ENCODE assay signal across 9 cellular contexts in genomic region chr12:57476162-57476992, GRCh38. TPM values are rescaled to one million over a fixed set of nuclear protein-coding genes. Genes with fewer than 3 reads are reported as not detected.
DNase-seq lines count a peak whose midpoint lies in the region; ATAC-seq and TF ChIP-seq lines count a peak whose summit lies in the region.
"Had no signal": no experiment of that assay in that cellular context is flagged by ENCODE, and none has a peak within 500 bp of the region (broad histone marks: within the 10 kb centered on the region; RNA-seq: fewer than 3 reads in every experiment).

No MANE protein-coding gene starts in this region.

- POLR2A ChIA-PET in RWPE1 (lab: Yijun Ruan, JAX; ENCODE audit: low non-redundant PET): interaction anchor here (0.6 kb wide), 1 partner anchor 14 kb away, joined by 7 read pairs; no protein-coding TSS in a partner anchor

- TF ChIP-seq CTCF in GM12872 (IDR thresholded peaks at IDR 0.05; ENCODE audit: insufficient read depth, low read depth, low read length): peak; percentile 77
- TF ChIP-seq CTCF in RWPE1 (conservative IDR thresholded peaks at IDR 0.05; ENCODE audit: low read depth): no peak

- peaks cover 71% of the 10 kb centered on the region for H3K27me3 ChIP-seq in skeletal muscle satellite cell (ENCODE audit: control insufficient read depth, insufficient read depth, low read length)

- H3K9ac ChIP-seq in skeletal muscle satellite cell (ENCODE audit: low read depth, low read length): no peak overlapping the region

- intact Hi-C loops in Right ventricle myocardium superior (cut with DNase I): loop anchor here (10.0 kb wide), 1 partner anchor 148 kb away; no protein-coding TSS in a partner anchor

- no peaks in the 10 kb centered on the region for H3K9me3 ChIP-seq in skeletal muscle satellite cell (replicated peaks; ENCODE audit: low read length)

- DNase-seq in activated CD8-positive, alpha-beta memory T cell treated with anti-CD3 and anti-CD28 coated beads, Interleukin-2, amount 50 U/mL, for 48 hours: peak; percentile 88
- DNase-seq in Right ventricle myocardium superior: peak; percentile 64
- DNase-seq in RWPE1 (ENCODE audit: low spot score): no peak
- DNase-seq in NCI-H2081 treated with DMSO at 0.1 percent for 48 hours (lab: John Stamatoyannopoulos, UW): no peak

- H3K4me3 ChIP-seq in skeletal muscle satellite cell (ENCODE audit: low read length): peak overlapping the region; percentile 14

- CTCF ChIA-PET in RWPE1 (lab: Yijun Ruan, JAX): interaction anchor here (0.5 to 1.0 kb wide), 3 partner anchors 14 to 1008 kb away, joined by 3 read pairs; partner anchors contain the start of gene SPRYD4

- peak overlapping the region; percentile 33 for H3K4me2 ChIP-seq in skeletal muscle satellite cell (ENCODE audit: low read length)

- H3K36me3 ChIP-seq in skeletal muscle satellite cell (ENCODE audit: insufficient read depth, low read length): no peaks in the 10 kb centered on the region

- no peak overlapping the region for H3K27ac ChIP-seq in RWPE1

- ATAC-seq in HG03432 (IDR thresholded peaks at IDR 0.05; ENCODE audit: unreplicated experiment) (peak; percentile 50), Right ventricle myocardium superior (ENCODE audit: poor library complexity) (peak; percentile 26), HG03571 (IDR thresholded peaks at IDR 0.05; ENCODE audit: unreplicated experiment) (no peak)

- peaks cover 10% of the 10 kb centered on the region for H3K4me1 ChIP-seq in skeletal muscle satellite cell (ENCODE audit: control insufficient read depth, insufficient read depth, low read length)

RNA-seq across cellular contexts. Expression of gene ARHGAP9, which starts 3.3 kb away (rescaled TPM):
- 4.1 TPM for total RNA-seq in Right ventricle myocardium superior
- 0.22 TPM in 1 of 2 replicates, not detected in the other for total RNA-seq in skeletal muscle satellite cell (2012; rRNA removed)

RNA-seq across cellular contexts. Expression of gene MARS1, which starts 11.5 kb away (rescaled TPM):
- total RNA-seq in Right ventricle myocardium superior: 63.5 TPM
- total RNA-seq in skeletal muscle satellite cell (2012; rRNA removed): 111 and 120 TPM in 2 replicates

RNA-seq across cellular contexts. Expression of gene GLI1, which starts 16.8 kb away (rescaled TPM):
- total RNA-seq in Right ventricle myocardium superior: 0.56 TPM
- 0.44 and 0.76 TPM in 2 replicates for total RNA-seq in skeletal muscle satellite cell (2012; rRNA removed)

RNA-seq across cellular contexts. Expression of gene INHBE, which starts 21.3 kb away (rescaled TPM):
- total RNA-seq in Right ventricle myocardium superior: not detected
- 0.44 and 1.3 TPM in 2 replicates for total RNA-seq in skeletal muscle satellite cell (2012; rRNA removed)

RNA-seq across cellular contexts. Expression of gene INHBC, which starts 41.8 kb away (rescaled TPM):
- total RNA-seq in Right ventricle myocardium superior: not detected
- not detected in 2 replicates for total RNA-seq in skeletal muscle satellite cell (2012; rRNA removed)
- total RNA-seq: M059J had no signal

Comparison
In these comparisons a context has a peak if more than half of its experiments do, and no peak if none do; other contexts are left out.
1. DNase-seq: peak in activated CD8-positive, alpha-beta memory T cell treated with anti-CD3 and anti-CD28 coated beads, Interleukin-2, amount 50 U/mL, for 48 hours (single experiment) and Right ventricle myocardium superior (single experiment); none in RWPE1 (single experiment) and NCI-H2081 treated with DMSO at 0.1 percent for 48 hours (single experiment).